In the genomic region with DNA sequence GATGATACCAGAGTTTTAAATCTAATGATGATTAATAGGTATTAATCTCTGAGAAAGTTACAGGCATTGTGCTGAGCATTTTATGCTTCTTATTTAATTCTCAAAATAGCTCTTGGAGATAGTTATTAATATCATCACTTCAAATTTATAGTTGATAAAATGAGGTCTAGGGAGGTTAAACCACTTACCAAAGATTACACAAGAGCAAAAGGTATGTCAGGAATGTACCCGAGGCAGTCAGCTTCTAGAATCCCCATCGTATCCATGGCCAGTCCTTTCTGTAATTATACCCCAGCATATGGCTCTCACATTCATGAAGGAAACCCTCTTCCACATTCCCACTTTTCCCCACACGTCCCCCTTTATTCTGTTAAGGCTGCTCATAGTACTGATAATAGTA, we compare ENCODE assay signal across 1 cellular context.
TF ChIP-seq lines count a peak whose summit lies in the region.

No MANE protein-coding gene starts in this region.

TF ChIP-seq in SK-N-SH, 30 proteins besides CTCF, POLR2A, EP300 and RAD21 (continued from another document):
- TF ChIP-seq, protein P1, sequence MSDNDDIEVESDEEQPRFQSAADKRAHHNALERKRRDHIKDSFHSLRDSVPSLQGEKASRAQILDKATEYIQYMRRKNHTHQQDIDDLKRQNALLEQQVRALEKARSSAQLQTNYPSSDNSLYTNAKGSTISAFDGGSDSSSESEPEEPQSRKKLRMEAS (IDR thresholded peaks at IDR 0.05; ENCODE audit: low read depth) = no peak
- no peak for TF ChIP-seq FOSL2 (IDR thresholded peaks at IDR 0.05; ENCODE audit: borderline replicate concordance, low read depth)
- TF ChIP-seq GABPA (IDR thresholded peaks at IDR 0.05; ENCODE audit: low read depth) = no peak
- TF ChIP-seq, protein P2, sequence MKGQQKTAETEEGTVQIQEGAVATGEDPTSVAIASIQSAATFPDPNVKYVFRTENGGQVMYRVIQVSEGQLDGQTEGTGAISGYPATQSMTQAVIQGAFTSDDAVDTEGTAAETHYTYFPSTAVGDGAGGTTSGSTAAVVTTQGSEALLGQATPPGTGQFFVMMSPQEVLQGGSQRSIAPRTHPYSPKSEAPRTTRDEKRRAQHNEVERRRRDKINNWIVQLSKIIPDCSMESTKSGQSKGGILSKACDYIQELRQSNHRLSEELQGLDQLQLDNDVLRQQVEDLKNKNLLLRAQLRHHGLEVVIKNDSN (IDR thresholded peaks at IDR 0.05; ENCODE audit: borderline replicate concordance, low read depth) = no peak
- no peak for TF ChIP-seq TEAD4 (IDR thresholded peaks at IDR 0.05; ENCODE audit: borderline replicate concordance, insufficient read depth)
